17 cellular contexts compared by ENCODE assay signal in the genomic region with DNA sequence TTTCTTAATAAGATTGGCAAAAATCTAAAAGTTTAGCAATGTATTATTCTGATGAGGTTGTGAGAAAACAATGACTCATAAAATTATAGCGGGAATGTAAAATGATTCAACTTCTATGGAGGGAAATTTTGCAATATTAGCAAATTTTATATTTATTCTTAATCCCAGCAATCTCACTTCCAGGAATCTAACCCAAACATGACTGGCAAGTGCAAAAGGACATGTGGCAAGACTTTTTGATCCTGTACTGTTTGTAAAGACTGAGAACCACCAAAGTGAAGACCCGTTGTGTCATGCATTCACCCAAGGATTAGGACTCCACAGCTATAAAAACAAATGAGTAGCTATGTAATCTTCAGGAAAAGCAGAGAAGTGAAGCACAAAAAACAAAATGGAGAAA.
"Had no signal": no experiment of that assay in that cellular context is flagged by ENCODE, and none has a peak within 500 bp of the region (broad histone marks: within the 10 kb centered on the region; RNA-seq: fewer than 3 reads in every experiment).

No MANE protein-coding gene starts in this region.

- H3K27me3 ChIP-seq: colonic mucosa, esophagus squamous epithelium, gastrocnemius medialis, heart left ventricle, spleen had no signal

- H3K9me3 ChIP-seq: colonic mucosa, esophagus squamous epithelium, prostate gland, thoracic aorta had no signal

- H3K27ac ChIP-seq: colonic mucosa, esophagus squamous epithelium, gastrocnemius medialis, heart left ventricle, lower lobe of right lung, prostate gland, spleen, thoracic aorta had no signal

- ATAC-seq: activated CD4-positive, CD25-positive, alpha-beta regulatory T cell treated with anti-CD3 and anti-CD28 coated beads, Interleukin-2, amount 50 U/mL, for 24 hours; gastrocnemius medialis; heart left ventricle; left cardiac atrium; lower lobe of right lung; right cardiac atrium; stimulated activated naive CD8-positive, alpha-beta T cell treated with anti-CD3 and anti-CD28 coated beads, Interleukin-15, amount 100 ng/mL, for 72 hours; T-cell had no signal

- H3K4me3 ChIP-seq: colonic mucosa, esophagus squamous epithelium, gastrocnemius medialis, heart left ventricle, lower lobe of right lung, prostate gland, spleen, thoracic aorta had no signal

- H3K4me1 ChIP-seq: colonic mucosa, esophagus squamous epithelium, gastrocnemius medialis, heart left ventricle, lower lobe of right lung, prostate gland, spleen had no signal

- H3K36me3 ChIP-seq: colonic mucosa, esophagus squamous epithelium, gastrocnemius medialis, heart left ventricle, lower lobe of right lung, prostate gland, spleen, thoracic aorta had no signal

- DNase-seq: activated naive CD8-positive, alpha-beta T cell treated with anti-CD3 and anti-CD28 coated beads, Interleukin-2, amount 10 ng/mL, durations not matched to agents 7 days and 5 days; aorta; colonic mucosa; esophagus squamous epithelium; gastrocnemius medialis; heart left ventricle; left cardiac atrium; lower lobe of right lung; nephron progenitor cell; right cardiac atrium; spleen; stimulated activated naive CD8-positive, alpha-beta T cell treated with anti-CD3 and anti-CD28 coated beads, Interleukin-15, amount 100 ng/mL, for 72 hours; T-cell; T-helper 9 cell had no signal
